ENCODE assay signal across 7 cellular contexts in the genomic region with DNA sequence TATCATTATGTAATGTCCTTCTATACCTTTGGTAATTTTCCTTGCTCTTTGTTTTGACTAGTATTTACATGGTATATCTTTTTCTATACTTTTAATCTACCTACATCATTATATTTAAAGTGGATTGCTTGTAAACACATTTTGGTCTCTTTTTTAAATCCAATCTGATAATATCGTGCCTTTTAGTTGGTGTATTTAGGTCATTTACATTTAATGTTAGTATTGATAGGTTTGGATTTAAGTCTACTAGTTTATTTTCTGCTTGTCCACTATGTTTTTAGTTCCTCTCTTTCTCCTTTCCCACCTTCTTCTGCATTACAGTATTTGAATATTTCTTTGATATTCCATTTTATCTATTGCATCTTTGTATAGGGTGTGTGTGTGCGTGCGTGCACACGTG.
"Had no signal": no experiment of that assay in that cellular context is flagged by ENCODE, and none has a peak within 500 bp of the region (broad histone marks: within the 10 kb centered on the region; RNA-seq: fewer than 3 reads in every experiment).

No MANE protein-coding gene starts in this region.

- FAIRE-seq: GM12891, GM12892, GM18507, GM19239 had no signal

- ATAC-seq: GM12878 had no signal

- DNase-seq: GDM1, GF-D8 had no signal

- H3K4me3 ChIP-seq: GM12878 had no signal
